In genomic region chr5:81145329-81145728, GRCh38 we compare ENCODE assay signal across 1 cellular context.
TF ChIP-seq lines count a peak whose summit lies in the region.

No MANE protein-coding gene starts in this region.

TF ChIP-seq in K562, 482 proteins besides CTCF, POLR2A, EP300 and RAD21:
- no peak for TF ChIP-seq TBP (optimal IDR thresholded peaks at IDR 0.05; ENCODE audit: low read depth, low read length)
- peak; percentile 62; the same call in 1 of the 2 replicates for TF ChIP-seq SPI1 (IDR thresholded peaks at IDR 0.05; ENCODE audit: borderline replicate concordance, low read depth, low read length)
- no peak for TF ChIP-seq GATAD2B (IDR thresholded peaks at IDR 0.05; ENCODE audit: borderline replicate concordance)
- TF ChIP-seq EHMT2 (IDR thresholded peaks at IDR 0.05) = no peak
